10 cellular contexts compared by ENCODE assay signal in the genomic region with DNA sequence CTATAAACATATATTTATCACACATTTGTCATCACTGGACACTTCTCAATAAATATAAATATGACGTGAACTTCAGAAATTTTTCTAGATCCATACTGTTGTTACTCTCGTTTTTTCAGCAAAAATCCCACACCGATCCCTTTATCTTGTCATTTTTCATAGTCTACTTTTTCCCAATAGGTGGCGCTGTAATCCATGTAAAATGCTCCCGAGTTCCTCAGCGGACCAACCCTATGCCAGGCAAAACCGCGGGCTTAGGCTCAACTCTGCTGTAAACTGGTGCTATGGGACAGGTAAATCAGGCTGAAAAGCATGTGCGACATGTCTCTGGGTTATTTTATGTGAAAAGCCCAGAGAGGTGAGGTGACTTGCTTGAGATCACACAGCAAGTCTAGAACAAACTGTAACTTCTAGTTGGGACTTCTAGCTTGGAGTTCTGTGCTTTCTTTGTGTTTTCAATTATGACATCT.
A peak's percentile ranks its signal among the peaks of the same experiment; 100 is the strongest.
DNase-seq lines count a peak whose midpoint lies in the region; ATAC-seq, FAIRE-seq and TF ChIP-seq lines count a peak whose summit lies in the region.
"Had no signal": no experiment of that assay in that cellular context is flagged by ENCODE, and none has a peak within 500 bp of the region (broad histone marks: within the 10 kb centered on the region; RNA-seq: fewer than 3 reads in every experiment).

No MANE protein-coding gene starts in this region.

- no peak overlapping the region for H3K4me3 ChIP-seq in RWPE2 (ENCODE audit: severe bottlenecking)

- peak; percentile 5 for DNase-seq in NK-92 treated with Interleukin-12 subunit alpha and Interleukin-12 subunit beta, amount 100 ng/mL, for 24 hours (lab: John Stamatoyannopoulos, UW)
- DNase-seq in NK-92 (lab: John Stamatoyannopoulos, UW; ENCODE audit: unreplicated experiment): no peak
- DNase-seq in M059J (ENCODE audit: low read depth): peak; percentile 67
- peak; percentile 46 for DNase-seq in RWPE2 (ENCODE audit: low spot score)
- DNase-seq in endothelial cell (ENCODE audit: low spot score): peak; percentile 53
- peak; percentile 81 for DNase-seq in medulla oblongata (ENCODE audit: extremely low spot score)
- DNase-seq in urothelium cell line (ENCODE audit: low spot score): peak; percentile 70

- H3K9me3 ChIP-seq in RWPE2 (ENCODE audit: severe bottlenecking): no peaks in the 10 kb centered on the region

- no peak for FAIRE-seq in urothelium cell line (lab: Jason Lieb, UNC)
- FAIRE-seq: colon had no signal

- peaks cover 24% of the 10 kb centered on the region for H3K4me1 ChIP-seq in RWPE2 (ENCODE audit: insufficient read depth, poor library complexity, severe bottlenecking)

- H3K9me3 Mint-ChIP-seq in endothelial cell (ENCODE audit: unreplicated experiment): no peaks in the 10 kb centered on the region

- no peaks in the 10 kb centered on the region for H3K27me3 ChIP-seq in RWPE2 (ENCODE audit: insufficient read depth, poor library complexity, severe bottlenecking)

- no peak overlapping the region for H3K27ac Mint-ChIP-seq in endothelial cell (ENCODE audit: unreplicated experiment)
- H3K27ac Mint-ChIP-seq: CD4-positive, CD25-positive, alpha-beta regulatory T cell had no signal

- peaks cover 7% of the 10 kb centered on the region for H3K4me1 Mint-ChIP-seq in endothelial cell (ENCODE audit: unreplicated experiment)
- H3K4me1 Mint-ChIP-seq: CD4-positive, CD25-positive, alpha-beta regulatory T cell had no signal

- no peak overlapping the region for H3K27ac ChIP-seq in RWPE2 (ENCODE audit: poor library complexity, severe bottlenecking)

- no peaks in the 10 kb centered on the region for H3K27me3 Mint-ChIP-seq in endothelial cell (ENCODE audit: unreplicated experiment)
- H3K27me3 Mint-ChIP-seq: CD4-positive, CD25-positive, alpha-beta regulatory T cell had no signal

- no peaks in the 10 kb centered on the region for H3K36me3 ChIP-seq in RWPE2 (ENCODE audit: low read depth)

- no peak overlapping the region for H3K4me3 Mint-ChIP-seq in endothelial cell (ENCODE audit: unreplicated experiment)
- H3K4me3 Mint-ChIP-seq: CD4-positive, CD25-positive, alpha-beta regulatory T cell had no signal

- TF ChIP-seq CTCF in RWPE2 (IDR thresholded peaks at IDR 0.05; ENCODE audit: poor library complexity, severe bottlenecking) (peak; percentile 83), endothelial cell (IDR thresholded peaks at IDR 0.05; ENCODE audit: unreplicated experiment) (peak; percentile 90)

- ATAC-seq in GM21786 (IDR thresholded peaks at IDR 0.05; ENCODE audit: unreplicated experiment): peak; percentile 75
- peak; percentile 74 for ATAC-seq in RWPE2 (ENCODE audit: low read depth)

- H3K36me3 Mint-ChIP-seq in endothelial cell (ENCODE audit: low read depth, unreplicated experiment): no peaks in the 10 kb centered on the region
- H3K36me3 Mint-ChIP-seq: CD4-positive, CD25-positive, alpha-beta regulatory T cell had no signal
